Comparison of ENCODE assay signal across 8 cellular contexts in the genomic region with DNA sequence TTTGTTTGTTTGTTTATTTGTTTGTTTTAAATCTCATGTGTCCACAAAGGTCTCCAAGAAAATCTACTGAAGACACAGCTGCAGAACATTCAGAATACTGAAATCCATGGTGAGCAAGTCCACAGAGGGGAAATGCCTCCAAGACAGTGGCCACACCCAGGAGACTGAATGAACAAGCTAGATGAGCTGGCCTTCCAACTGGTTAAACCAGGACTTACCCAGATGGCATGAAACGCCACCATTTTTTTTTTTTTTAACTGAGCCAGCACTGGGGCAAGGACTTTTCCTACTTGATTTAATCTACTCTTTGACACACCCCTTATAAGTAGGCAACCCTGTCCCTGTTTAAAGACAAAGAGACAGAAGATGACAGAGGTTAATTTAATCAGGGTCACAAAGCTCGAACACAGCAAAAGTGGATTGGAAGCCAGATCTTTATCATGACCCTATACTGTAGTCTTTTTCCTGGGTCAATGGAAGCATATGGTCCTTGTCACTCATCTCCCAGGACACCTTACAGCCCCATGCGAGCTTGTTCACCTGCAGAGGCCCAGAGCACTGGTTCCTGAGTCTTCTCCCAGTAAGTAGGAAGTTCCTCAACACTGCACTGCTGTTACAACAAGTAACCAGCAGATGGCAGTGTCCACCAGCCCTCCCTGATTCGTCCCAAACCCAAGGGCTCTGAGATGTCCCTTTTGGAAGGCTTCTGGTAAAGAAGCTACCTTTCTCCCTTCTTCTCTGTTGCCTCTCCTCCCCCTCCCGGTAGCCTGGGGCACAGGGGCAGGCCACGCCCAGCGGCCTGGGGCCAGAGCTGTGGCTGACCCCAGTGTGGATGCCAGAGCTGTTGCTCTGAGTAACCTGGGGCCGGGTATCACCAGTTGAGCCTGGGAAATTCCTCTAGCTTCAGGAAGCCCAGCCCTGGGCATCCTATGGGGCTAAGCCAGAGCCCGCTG. TPM values are rescaled to one million over a fixed set of nuclear protein-coding genes. Genes with fewer than 3 reads are reported as not detected.
DNase-seq lines count a peak whose midpoint lies in the region; ATAC-seq, FAIRE-seq and TF ChIP-seq lines count a peak whose summit lies in the region.

No MANE protein-coding gene starts in this region.

- peaks cover 60 to 89% (median 71%) of the 10 kb centered on the region in 3 donors for H3K27me3 Mint-ChIP-seq in naive B cell

- TF ChIP-seq CTCF in stomach (IDR thresholded peaks at IDR 0.05), result peak in 6 of 7 experiments; percentile 20 to 97 (median 96)

- H3K9ac ChIP-seq in NT2/D1 (ENCODE audit: insufficient read length, low read depth), result no peak overlapping the region

- H3K9me3 Mint-ChIP-seq in naive B cell, result no peaks in the 10 kb centered on the region

- ATAC-seq in HG03457 (IDR thresholded peaks at IDR 0.05; ENCODE audit: unreplicated experiment), result peak; percentile 58
- ATAC-seq in naive B cell (ENCODE audit: low read depth in 2 of 2), result peak; percentile 44 to 59

- H3K36me3 ChIP-seq in NT2/D1 (ENCODE audit: insufficient read depth, insufficient read length, low read length) (no peaks in the 10 kb centered on the region), stomach (no peaks in the 10 kb centered on the region)

- intact Hi-C loops in stomach (cut with DNase I; ENCODE audit: low total_unique reads), result loop anchor here (5.0 kb wide), 1 partner anchor 301 kb away; no protein-coding TSS in a partner anchor

- no peak overlapping the region for H3K4me3 Mint-ChIP-seq in naive B cell

- FAIRE-seq in GM19239 (lab: Jason Lieb, UNC), result peak; percentile 91

- no peak overlapping the region for H3K27ac ChIP-seq in stomach

- no peak for TF ChIP-seq POLR2A in erythroblast (IDR thresholded peaks at IDR 0.05; ENCODE audit: low read length)
- no peak for TF ChIP-seq POLR2A in stomach (IDR thresholded peaks at IDR 0.05)

- no peak overlapping the region for H3K4me3 ChIP-seq in NT2/D1 (ENCODE audit: insufficient read length, low read depth)
- H3K4me3 ChIP-seq in stomach, result no peak overlapping the region

- peaks cover 10 to 27% (median 16%) of the 10 kb centered on the region in 3 donors for H3K4me1 Mint-ChIP-seq in naive B cell

- no peak for TF ChIP-seq EP300 in stomach (IDR thresholded peaks at IDR 0.05)

- WGBS in stomach, 5 donors, result 16 to 21% (median 18%) methylated on average over 8 to 9 of the region's 9 CpGs

- H3K9me3 ChIP-seq in NT2/D1 (ENCODE audit: insufficient read depth, low read length), result no peaks in the 10 kb centered on the region
- H3K9me3 ChIP-seq in stomach, result no peaks in the 10 kb centered on the region

- H3K27ac Mint-ChIP-seq in naive B cell, result no peak overlapping the region

- H3K27me3 ChIP-seq in NT2/D1 (ENCODE audit: insufficient read depth, insufficient read length), result peaks cover 45% of the 10 kb centered on the region
- H3K27me3 ChIP-seq in stomach, result peaks cover 7 to 61% (median 36%) of the 10 kb centered on the region in 3 donors

- H3K4me1 ChIP-seq in NT2/D1 (ENCODE audit: insufficient read depth, insufficient read length), result peaks cover 14% of the 10 kb centered on the region
- H3K4me1 ChIP-seq in stomach, result peaks cover 16 to 28% (median 23%) of the 10 kb centered on the region in 4 donors

- DNase-seq in CMK (ENCODE audit: low read depth) (peak; percentile 62), GM19239 (ENCODE audit: insufficient read length, low spot score) (no peak), NT2/D1 (ENCODE audit: low read depth, low spot score) (peak; percentile 80), erythroblast (lab: John Stamatoyannopoulos, UW) (peak; percentile 73 to 85), naive B cell (peak; percentile 67), stomach (peak; percentile 72)
- DNase-seq in activated CD8-positive, alpha-beta memory T cell treated with anti-CD3 and anti-CD28 coated beads, Interleukin-2, amount 50 U/mL, for 48 hours, result peak; percentile 80

- H3K36me3 Mint-ChIP-seq in naive B cell, result no peaks in the 10 kb centered on the region

RNA-seq across cellular contexts. Expression of gene GDF7, which starts 5.6 kb away (rescaled TPM):
- polyA plus RNA-seq in naive B cell (ENCODE audit: low read depth in 6 of 6), result under 1 TPM in 5 of 6 donors, not detected in 1; 0.17 to 0.77 (median 0.34) TPM
- 1 to 10 TPM in 1 of 5 donors, under 1 TPM in 2, not detected in 2; 0.37 to 1.3 (median 0.45) TPM for total RNA-seq in stomach
- under 1 TPM in 2 of 3 donors, not detected in 1; 0.10 to 0.12 TPM for polyA plus RNA-seq in stomach

RNA-seq across cellular contexts. Expression of gene HS1BP3, which starts 10.4 kb away (rescaled TPM):
- polyA plus RNA-seq in naive B cell (ENCODE audit: low read depth in 6 of 6) (10 to 100 TPM; 10.8 to 23.3 (median 16.0) TPM), stomach (10 to 100 TPM; 20.6 to 25.2 (median 24.1) TPM)
- total RNA-seq in stomach, result 100 to 1,000 TPM in 1 of 5 donors, 10 to 100 TPM in 4; 13.8 to 105 (median 22.5) TPM
